ENCODE assay signal across 19 cellular contexts in genomic region chr7:101240226-101241014, GRCh38. TPM values are rescaled to one million over a fixed set of nuclear protein-coding genes. Genes with fewer than 3 reads are reported as not detected.
A peak's percentile ranks its signal among the peaks of the same experiment; 100 is the strongest.
DNase-seq lines count a peak whose midpoint lies in the region; ATAC-seq and TF ChIP-seq lines count a peak whose summit lies in the region.
"Had no signal": no experiment of that assay in that cellular context is flagged by ENCODE, and none has a peak within 500 bp of the region (broad histone marks: within the 10 kb centered on the region; RNA-seq: fewer than 3 reads in every experiment).

No MANE protein-coding gene starts in this region.

- intact Hi-C loops in dendritic cell treated with granulocyte-macrophage colony-stimulating factor and Interleukin-4, amounts not matched to agents 40 ng/mL and 50 ng/mL, for 4 days (cut with micrococcal nuclease) = loop anchor here (5.0 kb wide), 1 partner anchor 93 kb away; no protein-coding TSS in a partner anchor
- intact Hi-C loops in left colon (cut with DNase I, micrococcal nuclease) = no loop called here

- no peaks in the 10 kb centered on the region; the same call in 1 of the 2 replicates for H3K4me1 ChIP-seq in HEK293 (ENCODE audit: control insufficient read depth, insufficient read depth, low read length)
- H3K4me1 ChIP-seq in osteoblast (ENCODE audit: insufficient read depth, low read length) = peaks cover 11% of the 10 kb centered on the region

- peak overlapping the region; percentile 24 for H3K4me3 Mint-ChIP-seq in dendritic cell treated with granulocyte-macrophage colony-stimulating factor and Interleukin-4, amounts not matched to agents 40 ng/mL and 50 ng/mL, for 4 days
- H3K4me3 Mint-ChIP-seq: T-helper 1 cell treated with Interleukin-12 subunit alpha and Interleukin-12 subunit beta and Interleukin-4 antibody, amounts not matched to agents 30 μg/mL and 1 μg/mL, for 36 hours had no signal

- no peak overlapping the region for H3K27ac ChIP-seq in HEK293 (ENCODE audit: extremely low read depth, low read depth, low read length)
- no peak overlapping the region for H3K27ac ChIP-seq in osteoblast (ENCODE audit: low read depth, low read length)
- peak overlapping the region in 1 of 2 donors; percentile 85 for H3K27ac ChIP-seq in coronary artery

- no peak overlapping the region for H3K4me2 ChIP-seq in osteoblast (ENCODE audit: insufficient read depth, low read length)

- CTCF ChIA-PET in HEK293 (lab: Yijun Ruan, JAX) = interaction anchor here (0.8 kb wide), 1 partner anchor 92 kb away, joined by 5 read pairs; no protein-coding TSS in a partner anchor

- POLR2A ChIA-PET in HEK293 (lab: Yijun Ruan, JAX) = interaction anchor here (0.6 kb wide), 1 partner anchor 26 kb away, joined by 4 read pairs; no protein-coding TSS in a partner anchor

- ATAC-seq in left colon = no peak
- ATAC-seq: right cardiac atrium had no signal

- TF ChIP-seq CTCF in HEK293 (tag by site-specific recombination; IDR thresholded peaks at IDR 0.05) = no peak
- no peak for TF ChIP-seq CTCF in osteoblast (IDR thresholded peaks at IDR 0.05; ENCODE audit: extremely low read depth, low read depth, low read length)
- no peak for TF ChIP-seq CTCF in coronary artery (IDR thresholded peaks at IDR 0.05)

- H4K20me1 ChIP-seq in osteoblast (ENCODE audit: insufficient read depth, low read length) = peaks cover 16% of the 10 kb centered on the region

- DNase-seq in AG08396 (ENCODE audit: low spot score) (peak; percentile 2), osteoblast (ENCODE audit: insufficient read length, low spot score, missing footprints) (peak; percentile 41), NCI-H1694 (lab: John Stamatoyannopoulos, UW) (no peak), left colon (no peak), DMS114 treated with DMSO at 0.1 percent for 48 hours (lab: John Stamatoyannopoulos, UW; ENCODE audit: unreplicated experiment) (no peak), coronary artery (ENCODE audit: low spot score) (no peak)
- DNase-seq: activated CD4-positive, alpha-beta T cell treated with anti-CD3 and anti-CD28 coated beads for 1 hour; activated naive CD4-positive, alpha-beta T cell; Caco-2; GDM1; NCI-H187 treated with DMSO at 0.1 percent for 48 hours; NCI-H446 treated with DMSO at 0.1 percent for 48 hours had no signal

- H3K4me1 Mint-ChIP-seq in dendritic cell treated with granulocyte-macrophage colony-stimulating factor and Interleukin-4, amounts not matched to agents 40 ng/mL and 50 ng/mL, for 4 days (ENCODE audit: low read depth) = peaks cover 65% of the 10 kb centered on the region

- peaks cover 39% of the 10 kb centered on the region for H3K27me3 Mint-ChIP-seq in dendritic cell treated with granulocyte-macrophage colony-stimulating factor and Interleukin-4, amounts not matched to agents 40 ng/mL and 50 ng/mL, for 4 days
- H3K27me3 Mint-ChIP-seq: IgD-negative memory B cell had no signal

- H3K9me3 Mint-ChIP-seq in dendritic cell treated with granulocyte-macrophage colony-stimulating factor and Interleukin-4, amounts not matched to agents 40 ng/mL and 50 ng/mL, for 4 days = no peaks in the 10 kb centered on the region
- H3K9me3 Mint-ChIP-seq: IgD-negative memory B cell; T-helper 1 cell treated with Interleukin-12 subunit alpha and Interleukin-12 subunit beta and Interleukin-4 antibody, amounts not matched to agents 30 μg/mL and 1 μg/mL, for 36 hours had no signal

- H3K36me3 ChIP-seq in HEK293 (ENCODE audit: control insufficient read depth in 2 of 2, insufficient read depth in 1 of 2, low read length in 2 of 2) (peaks cover 0 to 41% of the 10 kb centered on the region in 2 experiments; a peak in 2 of 3 replicates), osteoblast (ENCODE audit: insufficient read depth, low read length) (peaks cover 21% of the 10 kb centered on the region)

- no peaks in the 10 kb centered on the region for H3K27me3 ChIP-seq in osteoblast (ENCODE audit: insufficient read depth, low read length)

- peak overlapping the region; percentile 63 for H3K27ac Mint-ChIP-seq in dendritic cell treated with granulocyte-macrophage colony-stimulating factor and Interleukin-4, amounts not matched to agents 40 ng/mL and 50 ng/mL, for 4 days
- H3K27ac Mint-ChIP-seq: IgD-negative memory B cell; T-helper 1 cell treated with Interleukin-12 subunit alpha and Interleukin-12 subunit beta and Interleukin-4 antibody, amounts not matched to agents 30 μg/mL and 1 μg/mL, for 36 hours had no signal

- H3K9me3 ChIP-seq in HEK293 (ENCODE audit: control insufficient read depth, insufficient read depth, low read depth, low read length) (no peaks in the 10 kb centered on the region), osteoblast (ENCODE audit: low read depth, low read length) (no peaks in the 10 kb centered on the region)
- H3K9me3 ChIP-seq: Caco-2 had no signal

- H3K36me3 Mint-ChIP-seq in dendritic cell treated with granulocyte-macrophage colony-stimulating factor and Interleukin-4, amounts not matched to agents 40 ng/mL and 50 ng/mL, for 4 days (ENCODE audit: low read depth) = peaks cover 72% of the 10 kb centered on the region
- H3K36me3 Mint-ChIP-seq: IgD-negative memory B cell had no signal

- no peak overlapping the region for H2AFZ ChIP-seq in osteoblast (ENCODE audit: low read length)

- H3K4me3 ChIP-seq in HEK293 (ENCODE audit: low read depth, low read length) = no peak overlapping the region
- H3K4me3 ChIP-seq in osteoblast (ENCODE audit: insufficient read depth, low read length) = no peak overlapping the region
- H3K4me3 ChIP-seq in coronary artery = no peak overlapping the region

- peaks cover 39% of the 10 kb centered on the region for H3K79me2 ChIP-seq in osteoblast (ENCODE audit: insufficient read depth, low read length)

TF ChIP-seq in HEK293, 187 proteins besides CTCF, POLR2A, EP300 and RAD21:
- TF ChIP-seq ZSCAN18 (tag by site-specific recombination; IDR thresholded peaks at IDR 0.05) (no peak), KLF1 (tag by site-specific recombination; IDR thresholded peaks at IDR 0.05) (peak; percentile 90), SP2 (tag by site-specific recombination; IDR thresholded peaks at IDR 0.05) (peak; percentile 23; the same call in 1 of the 2 replicates), ZNF266 (tag by site-specific recombination; IDR thresholded peaks at IDR 0.05; ENCODE audit: low read depth) (no peak), SP7 (tag by site-specific recombination; IDR thresholded peaks at IDR 0.05) (no peak), ZNF639 (tag by site-specific recombination; IDR thresholded peaks at IDR 0.05) (no peak), ZNF132 (tag by site-specific recombination; IDR thresholded peaks at IDR 0.05; ENCODE audit: borderline replicate concordance) (no peak), EGR2 (tag by site-specific recombination; IDR thresholded peaks at IDR 0.05; ENCODE audit: low read depth) (peak; percentile 96), ZIC2 (tag by site-specific recombination; IDR thresholded peaks at IDR 0.05) (no peak), ZFHX2 (tag by site-specific recombination; conservative IDR thresholded peaks at IDR 0.05) (peak; percentile 79), ZNF140 (tag by site-specific recombination; IDR thresholded peaks at IDR 0.05) (no peak), ZNF311 (tag by site-specific recombination; IDR thresholded peaks at IDR 0.05; ENCODE audit: borderline replicate concordance) (no peak)

RNA-seq across cellular contexts. Expression of gene CLDN15, which starts 2.8 kb away (rescaled TPM):
- total RNA-seq in osteoblast (3.3 and 4.1 TPM in 2 replicates), left colon (10 to 100 TPM; 22.1 to 30.8 TPM)

RNA-seq across cellular contexts. Expression of gene FIS1, which starts 4.5 kb away (rescaled TPM):
- total RNA-seq in osteoblast = 118 and 136 TPM in 2 replicates
- 100 to 1,000 TPM; 150 to 156 TPM for total RNA-seq in left colon

RNA-seq across cellular contexts. Expression of gene ZNHIT1, which starts 22.5 kb away (rescaled TPM):
- total RNA-seq in osteoblast (64.4 and 66.0 TPM in 2 replicates), left colon (10 to 100 TPM; 85.3 to 92.9 TPM)

RNA-seq across cellular contexts. Expression of gene PLOD3, which starts 23.0 kb away (rescaled TPM):
- 78.7 and 81.8 TPM in 2 replicates for total RNA-seq in osteoblast
- total RNA-seq in left colon = 10 to 100 TPM; 81.9 to 85.9 TPM

RNA-seq across cellular contexts. Expression of gene MOGAT3, which starts 39.6 kb away (rescaled TPM):
- total RNA-seq in osteoblast (not detected in 2 replicates), left colon (10 to 100 TPM; 43.1 to 62.4 TPM)
- total RNA-seq: glomerular endothelial cell, lung microvascular endothelial cell, right cardiac atrium had no signal

Comparison
In these comparisons a context has a peak if more than half of its experiments do, and no peak if none do; other contexts are left out.
1. DNase-seq: peak in AG08396 (single experiment) and osteoblast (single experiment); none in NCI-H1694 (single experiment), left colon (0 of 2), DMS114 treated with DMSO at 0.1 percent for 48 hours (single experiment) and coronary artery (single experiment).